ENCODE assay signal across 17 cellular contexts in the genomic region with DNA sequence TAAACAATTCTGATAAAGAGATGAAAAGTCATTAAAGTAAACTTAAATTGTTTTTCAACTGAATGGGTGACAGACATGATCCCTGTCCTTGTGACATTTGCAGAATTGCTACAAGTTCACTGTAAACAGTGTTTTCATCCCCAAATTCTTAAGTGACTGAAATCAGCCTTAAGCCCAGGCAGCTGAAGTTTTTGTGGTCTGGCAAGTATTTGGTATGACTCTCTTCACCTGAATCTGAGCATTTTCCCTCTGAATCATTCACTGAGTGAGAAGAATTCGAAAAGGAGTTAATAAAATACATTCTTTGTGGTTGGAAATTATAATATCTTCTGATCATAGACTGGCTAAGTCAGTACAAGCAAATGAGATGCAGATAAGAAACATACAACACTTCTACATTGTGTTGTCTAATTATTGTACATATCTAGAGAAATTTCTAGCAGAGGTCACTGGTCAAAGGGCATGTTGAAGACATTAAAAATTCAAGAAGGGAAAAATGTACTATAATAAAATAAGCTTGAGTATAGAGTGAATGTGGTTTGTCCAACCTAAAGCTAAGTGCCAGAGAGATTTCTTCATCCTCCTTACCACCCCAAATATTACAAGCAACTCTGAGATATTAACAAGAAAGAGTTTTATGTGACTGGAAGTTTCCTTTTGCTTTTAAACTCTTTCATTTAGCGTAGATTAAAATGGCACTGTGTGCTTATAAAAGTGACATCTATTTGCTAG.
DNase-seq lines count a peak whose midpoint lies in the region; ATAC-seq and TF ChIP-seq lines count a peak whose summit lies in the region.
"Had no signal": no experiment of that assay in that cellular context is flagged by ENCODE, and none has a peak within 500 bp of the region (broad histone marks: within the 10 kb centered on the region; RNA-seq: fewer than 3 reads in every experiment).

No MANE protein-coding gene starts in this region.

- intact Hi-C loops in esophagus squamous epithelium (cut with DNase I), result no loop called here

- DNase-seq in 8988T, result peak; percentile 11
- DNase-seq in HFFc6, result peak; percentile 83
- DNase-seq in amniotic epithelial cell (ENCODE audit: low read depth), result peak; percentile 92
- DNase-seq in hepatic stellate cell (ENCODE audit: low spot score), result peak; percentile 57
- DNase-seq in stimulated activated naive B cell treated with anti-CD40 and anti-IgM and Interleukin-4, amounts not matched to agents 10 μg/mL and 1 μg/mL and 100 μg/mL, for 72 hours, result no peak
- no peak for DNase-seq in globus pallidus (ENCODE audit: low spot score)
- no peak for DNase-seq in esophagus squamous epithelium (lab: John Stamatoyannopoulos, UW)
- no peak for DNase-seq in NCI-H1417 treated with DMSO at 0.1 percent for 48 hours (lab: John Stamatoyannopoulos, UW)
- DNase-seq: activated CD8-positive, alpha-beta T cell treated with anti-CD3 and anti-CD28 coated beads for 36 hours; activated naive CD8-positive, alpha-beta T cell treated with anti-CD3 and anti-CD28 coated beads for 36 hours; effector CD8-positive, alpha-beta T cell; NCI-H1930; T-helper 17 cell had no signal

- H3K27me3 Mint-ChIP-seq in HFFc6 (ENCODE audit: insufficient read depth), result no peaks in the 10 kb centered on the region; the same call in 1 of the 2 replicates
- H3K27me3 Mint-ChIP-seq in stimulated activated naive B cell treated with anti-CD40 and anti-IgM and Interleukin-4, amounts not matched to agents 10 μg/mL and 1 μg/mL and 100 μg/mL, for 72 hours, result no peaks in the 10 kb centered on the region
- H3K27me3 Mint-ChIP-seq: activated CD8-positive, alpha-beta T cell treated with anti-CD3 and anti-CD28 coated beads for 36 hours; activated naive CD8-positive, alpha-beta T cell treated with anti-CD3 and anti-CD28 coated beads for 36 hours; T-helper 17 cell had no signal

- TF ChIP-seq CTCF in HFFc6 (IDR thresholded peaks at IDR 0.05), result no peak
- TF ChIP-seq CTCF in esophagus squamous epithelium (IDR thresholded peaks at IDR 0.05), result no peak

- peak overlapping the region; percentile 60 for H3K27ac Mint-ChIP-seq in HFFc6
- no peak overlapping the region for H3K27ac Mint-ChIP-seq in stimulated activated naive B cell treated with anti-CD40 and anti-IgM and Interleukin-4, amounts not matched to agents 10 μg/mL and 1 μg/mL and 100 μg/mL, for 72 hours
- H3K27ac Mint-ChIP-seq: activated CD8-positive, alpha-beta T cell treated with anti-CD3 and anti-CD28 coated beads for 36 hours; activated naive CD8-positive, alpha-beta T cell treated with anti-CD3 and anti-CD28 coated beads for 36 hours; nephron; stimulated activated effector memory CD8-positive, alpha-beta T cell treated with anti-CD3 and anti-CD28 coated beads, Interleukin-12 subunit alpha, Interleukin-12 subunit beta, amount 100 ng/mL, for 72 hours; T-helper 17 cell had no signal

- peak overlapping the region; percentile 54 for H3K4me3 Mint-ChIP-seq in HFFc6
- H3K4me3 Mint-ChIP-seq in stimulated activated naive B cell treated with anti-CD40 and anti-IgM and Interleukin-4, amounts not matched to agents 10 μg/mL and 1 μg/mL and 100 μg/mL, for 72 hours, result no peak overlapping the region
- H3K4me3 Mint-ChIP-seq: activated CD8-positive, alpha-beta T cell treated with anti-CD3 and anti-CD28 coated beads for 36 hours; activated naive CD8-positive, alpha-beta T cell treated with anti-CD3 and anti-CD28 coated beads for 36 hours; nephron; stimulated activated effector memory CD8-positive, alpha-beta T cell treated with anti-CD3 and anti-CD28 coated beads, Interleukin-12 subunit alpha, Interleukin-12 subunit beta, amount 100 ng/mL, for 72 hours; T-helper 17 cell had no signal

- no peaks in the 10 kb centered on the region for H3K9me3 Mint-ChIP-seq in HFFc6
- no peaks in the 10 kb centered on the region for H3K9me3 Mint-ChIP-seq in stimulated activated naive B cell treated with anti-CD40 and anti-IgM and Interleukin-4, amounts not matched to agents 10 μg/mL and 1 μg/mL and 100 μg/mL, for 72 hours
- H3K9me3 Mint-ChIP-seq: activated CD8-positive, alpha-beta T cell treated with anti-CD3 and anti-CD28 coated beads for 36 hours; activated naive CD8-positive, alpha-beta T cell treated with anti-CD3 and anti-CD28 coated beads for 36 hours; nephron had no signal

- H3K4me1 Mint-ChIP-seq in HFFc6 (ENCODE audit: low read depth), result peaks cover 52% of the 10 kb centered on the region
- no peaks in the 10 kb centered on the region for H3K4me1 Mint-ChIP-seq in stimulated activated naive B cell treated with anti-CD40 and anti-IgM and Interleukin-4, amounts not matched to agents 10 μg/mL and 1 μg/mL and 100 μg/mL, for 72 hours
- H3K4me1 Mint-ChIP-seq: activated naive CD8-positive, alpha-beta T cell treated with anti-CD3 and anti-CD28 coated beads for 36 hours; stimulated activated effector memory CD8-positive, alpha-beta T cell treated with anti-CD3 and anti-CD28 coated beads, Interleukin-12 subunit alpha, Interleukin-12 subunit beta, amount 100 ng/mL, for 72 hours; T-helper 17 cell had no signal

- H3K4me1 ChIP-seq in esophagus squamous epithelium, result peaks cover 0 to 22% (median 0%) of the 10 kb centered on the region in 3 donors

- H3K27me3 ChIP-seq in esophagus squamous epithelium, result no peaks in the 10 kb centered on the region

- no peaks in the 10 kb centered on the region for H3K36me3 Mint-ChIP-seq in HFFc6 (ENCODE audit: low read depth)
- no peaks in the 10 kb centered on the region for H3K36me3 Mint-ChIP-seq in stimulated activated naive B cell treated with anti-CD40 and anti-IgM and Interleukin-4, amounts not matched to agents 10 μg/mL and 1 μg/mL and 100 μg/mL, for 72 hours
- H3K36me3 Mint-ChIP-seq: activated naive CD8-positive, alpha-beta T cell treated with anti-CD3 and anti-CD28 coated beads for 36 hours; stimulated activated effector memory CD8-positive, alpha-beta T cell treated with anti-CD3 and anti-CD28 coated beads, Interleukin-12 subunit alpha, Interleukin-12 subunit beta, amount 100 ng/mL, for 72 hours had no signal

- no peaks in the 10 kb centered on the region for H3K9me3 ChIP-seq in esophagus squamous epithelium

- no peak overlapping the region for H3K27ac ChIP-seq in esophagus squamous epithelium
- H3K27ac ChIP-seq: 22Rv1 had no signal

- WGBS in esophagus squamous epithelium, 2 donors, result 46 to 49% methylated on average over 2 of the region's 2 CpGs

- H3K36me3 ChIP-seq in esophagus squamous epithelium, result no peaks in the 10 kb centered on the region

- TF ChIP-seq POLR2A in esophagus squamous epithelium (IDR thresholded peaks at IDR 0.05), result no peak

- ATAC-seq in stimulated activated naive B cell treated with anti-CD40 and anti-IgM and Interleukin-4, amounts not matched to agents 10 μg/mL and 1 μg/mL and 100 μg/mL, for 72 hours (replicated peaks), result no peak
- ATAC-seq: activated CD8-positive, alpha-beta T cell treated with anti-CD3 and anti-CD28 coated beads for 36 hours; HepG2; stimulated activated effector memory CD8-positive, alpha-beta T cell treated with anti-CD3 and anti-CD28 coated beads, Interleukin-12 subunit alpha, Interleukin-12 subunit beta, amount 100 ng/mL, for 72 hours; T-helper 17 cell had no signal

- H3K4me3 ChIP-seq in esophagus squamous epithelium, result no peak overlapping the region

Comparison
In these comparisons a context has a peak if more than half of its experiments do, and no peak if none do; other contexts are left out.
1. DNase-seq: peak in 8988T (single experiment), HFFc6 (single experiment), amniotic epithelial cell (single experiment) and hepatic stellate cell (single experiment); none in stimulated activated naive B cell treated with anti-CD40 and anti-IgM and Interleukin-4, amounts not matched to agents 10 μg/mL and 1 μg/mL and 100 μg/mL, for 72 hours (single experiment), globus pallidus (single experiment), esophagus squamous epithelium (single experiment) and NCI-H1417 treated with DMSO at 0.1 percent for 48 hours (single experiment).